20 cellular contexts compared by ENCODE assay signal in the genomic region with DNA sequence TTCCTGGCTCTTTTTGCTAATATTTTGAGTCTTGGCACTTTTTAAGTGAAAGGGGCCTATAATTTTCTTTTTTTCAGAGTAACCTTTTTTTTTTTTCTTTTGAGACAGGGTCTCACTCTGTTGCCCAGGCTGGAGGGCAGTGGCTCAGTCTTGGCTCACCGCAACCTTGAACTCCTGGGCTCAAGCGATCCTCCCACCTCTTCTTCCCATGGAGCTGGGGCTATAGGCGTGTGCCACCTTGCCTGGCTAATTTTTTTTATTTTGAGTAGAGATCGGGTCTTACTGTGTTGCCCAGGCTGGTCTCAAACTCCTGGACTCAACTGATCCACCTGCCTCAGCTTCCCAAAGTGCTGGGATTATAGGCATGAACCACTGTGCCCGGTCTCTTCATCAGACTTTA.
A peak's percentile ranks its signal among the peaks of the same experiment; 100 is the strongest.
DNase-seq lines count a peak whose midpoint lies in the region; ATAC-seq and TF ChIP-seq lines count a peak whose summit lies in the region.
"Had no signal": no experiment of that assay in that cellular context is flagged by ENCODE, and none has a peak within 500 bp of the region (broad histone marks: within the 10 kb centered on the region; RNA-seq: fewer than 3 reads in every experiment).

No MANE protein-coding gene starts in this region.

- no peak for DNase-seq in activated CD4-positive, alpha-beta T cell treated with anti-CD3 and anti-CD28 coated beads, Interleukin-2, amount 10 ng/mL, durations not matched to agents 24 days and 14 days
- no peak for DNase-seq in activated CD4-positive, alpha-beta T cell treated with anti-CD3 and anti-CD28 coated beads, Interleukin-2, amount 50 U/mL, for 1 hour
- no peak for DNase-seq in stimulated activated naive CD8-positive, alpha-beta T cell treated with anti-CD3 and anti-CD28 coated beads, Interleukin-15, Interleukin-2, amounts not matched to agents 100 U/mL and 50 U/mL, for 24 hours
- DNase-seq in activated naive CD8-positive, alpha-beta T cell treated with anti-CD3 and anti-CD28 coated beads, Interleukin-2, amount 50 U/mL, for 24 hours = no peak
- DNase-seq in PC-3 = no peak
- no peak for DNase-seq in head of caudate nucleus
- DNase-seq: Caco-2; CD4-positive, CD25-positive, alpha-beta regulatory T cell; CD8-positive, alpha-beta T cell; DMS153; DND-41; GM23248; H7; HCEC 1CT had no signal

- H4K20me1 ChIP-seq in PC-3 (ENCODE audit: low read length) = no peaks in the 10 kb centered on the region
- H4K20me1 ChIP-seq: BLaER1 had no signal

- no peak for TF ChIP-seq CTCF in PC-3 (conservative IDR thresholded peaks at IDR 0.05; ENCODE audit: low read depth, low read length)

- no peaks in the 10 kb centered on the region for H3K79me2 ChIP-seq in PC-3 (ENCODE audit: low read length)

- intact Hi-C loops in activated CD4-positive, alpha-beta T cell treated with anti-CD3 and anti-CD28 coated beads, Interleukin-2, amount 10 ng/mL, durations not matched to agents 24 days and 14 days (cut with micrococcal nuclease) = loop anchor here (5.0 to 10.0 kb wide), 2 partner anchors 218 to 340 kb away; no protein-coding TSS in a partner anchor
- intact Hi-C loops in PC-3 (cut with micrococcal nuclease) (no loop called here), head of caudate nucleus (cut with DNase I) (loop anchor here (10.0 kb wide), 1 partner anchor 100 kb away; the partner anchor contains the start of gene DHRS3)

- no peaks in the 10 kb centered on the region for H3K27me3 ChIP-seq in PC-3 (ENCODE audit: low read length)
- H3K27me3 ChIP-seq: BLaER1 had no signal

- H3K36me3 ChIP-seq in PC-3 (ENCODE audit: low read depth, low read length) = 0 out of 2 replicates have a peak, but pooled peaks cover 3% of the 10 kb centered on the region
- H3K36me3 ChIP-seq: BLaER1 had no signal

- H3K9ac ChIP-seq in PC-3 (ENCODE audit: low read length) = no peak overlapping the region
- H3K9ac ChIP-seq: BLaER1, GM23248 had no signal

- no peak overlapping the region for H3K4me2 ChIP-seq in PC-3 (ENCODE audit: low read length)
- H3K4me2 ChIP-seq: BLaER1 had no signal

- H3K27ac ChIP-seq in PC-3 (ENCODE audit: low read length) = no peak overlapping the region
- H3K27ac ChIP-seq: 22Rv1, BLaER1, C4-2B, GM23248 had no signal

- POLR2A ChIA-PET in PC-3 (lab: Charles Lee; ENCODE audit: unreplicated experiment) = interaction anchor here (0.6 kb wide), 1 partner anchor 89 kb away, joined by 3 read pairs; no protein-coding TSS in a partner anchor

- H2AFZ ChIP-seq in PC-3 (ENCODE audit: low read length) = no peak overlapping the region
- H2AFZ ChIP-seq: GM23248 had no signal

- peaks cover 26% of the 10 kb centered on the region for H3K36me3 Mint-ChIP-seq in activated CD4-positive, alpha-beta T cell treated with anti-CD3 and anti-CD28 coated beads, Interleukin-2, amount 10 ng/mL, durations not matched to agents 24 days and 14 days (ENCODE audit: low read depth)
- peaks cover 33% of the 10 kb centered on the region for H3K36me3 Mint-ChIP-seq in stimulated activated naive CD8-positive, alpha-beta T cell treated with anti-CD3 and anti-CD28 coated beads, Interleukin-15, Interleukin-2, amounts not matched to agents 100 ng/mL and 50 ng/mL, for 24 hours (ENCODE audit: low read depth)
- H3K36me3 Mint-ChIP-seq in activated naive CD8-positive, alpha-beta T cell treated with anti-CD3 and anti-CD28 coated beads, Interleukin-2, amount 50 U/mL, for 24 hours (ENCODE audit: low read depth) = peaks cover 28% of the 10 kb centered on the region

- H3K9me3 Mint-ChIP-seq in activated CD4-positive, alpha-beta T cell treated with anti-CD3 and anti-CD28 coated beads, Interleukin-2, amount 10 ng/mL, durations not matched to agents 24 days and 14 days = no peaks in the 10 kb centered on the region
- H3K9me3 Mint-ChIP-seq in stimulated activated naive CD8-positive, alpha-beta T cell treated with anti-CD3 and anti-CD28 coated beads, Interleukin-15, Interleukin-2, amounts not matched to agents 100 ng/mL and 50 ng/mL, for 24 hours = no peaks in the 10 kb centered on the region
- peaks cover 5% of the 10 kb centered on the region for H3K9me3 Mint-ChIP-seq in activated naive CD8-positive, alpha-beta T cell treated with anti-CD3 and anti-CD28 coated beads, Interleukin-2, amount 50 U/mL, for 24 hours

- H3K27me3 Mint-ChIP-seq in activated CD4-positive, alpha-beta T cell treated with anti-CD3 and anti-CD28 coated beads, Interleukin-2, amount 10 ng/mL, durations not matched to agents 24 days and 14 days = no peaks in the 10 kb centered on the region
- no peaks in the 10 kb centered on the region for H3K27me3 Mint-ChIP-seq in stimulated activated naive CD8-positive, alpha-beta T cell treated with anti-CD3 and anti-CD28 coated beads, Interleukin-15, Interleukin-2, amounts not matched to agents 100 ng/mL and 50 ng/mL, for 24 hours
- peaks cover 2% of the 10 kb centered on the region for H3K27me3 Mint-ChIP-seq in activated naive CD8-positive, alpha-beta T cell treated with anti-CD3 and anti-CD28 coated beads, Interleukin-2, amount 50 U/mL, for 24 hours
- H3K27me3 Mint-ChIP-seq: B cell; CD4-positive, CD25-positive, alpha-beta regulatory T cell had no signal

- H3K4me1 Mint-ChIP-seq in activated CD4-positive, alpha-beta T cell treated with anti-CD3 and anti-CD28 coated beads, Interleukin-2, amount 10 ng/mL, durations not matched to agents 24 days and 14 days = peaks cover 51% of the 10 kb centered on the region
- peaks cover 87% of the 10 kb centered on the region for H3K4me1 Mint-ChIP-seq in stimulated activated naive CD8-positive, alpha-beta T cell treated with anti-CD3 and anti-CD28 coated beads, Interleukin-15, Interleukin-2, amounts not matched to agents 100 ng/mL and 50 ng/mL, for 24 hours (ENCODE audit: low read depth)
- H3K4me1 Mint-ChIP-seq in activated naive CD8-positive, alpha-beta T cell treated with anti-CD3 and anti-CD28 coated beads, Interleukin-2, amount 50 U/mL, for 24 hours = peaks cover 91% of the 10 kb centered on the region

- peaks cover 9% of the 10 kb centered on the region for H3K4me1 ChIP-seq in PC-3 (ENCODE audit: insufficient read depth, low read length)
- H3K4me1 ChIP-seq: Caco-2 had no signal

- H3K4me3 ChIP-seq in PC-3 (ENCODE audit: low read length) = no peak overlapping the region
- H3K4me3 ChIP-seq: BLaER1, GM23248 had no signal

- H3K27ac Mint-ChIP-seq in activated CD4-positive, alpha-beta T cell treated with anti-CD3 and anti-CD28 coated beads, Interleukin-2, amount 10 ng/mL, durations not matched to agents 24 days and 14 days = peak overlapping the region; percentile 14
- H3K27ac Mint-ChIP-seq in stimulated activated naive CD8-positive, alpha-beta T cell treated with anti-CD3 and anti-CD28 coated beads, Interleukin-15, Interleukin-2, amounts not matched to agents 100 ng/mL and 50 ng/mL, for 24 hours = peak overlapping the region; percentile 68
- H3K27ac Mint-ChIP-seq in activated naive CD8-positive, alpha-beta T cell treated with anti-CD3 and anti-CD28 coated beads, Interleukin-2, amount 50 U/mL, for 24 hours = peak overlapping the region; percentile 38
- H3K27ac Mint-ChIP-seq: B cell; CD8-positive, alpha-beta T cell had no signal

- BruUV-seq in PC-3 (replicated peaks; lab: Mats Ljungman, UMichigan) = no TSS peak

- no peaks in the 10 kb centered on the region for H3K9me2 ChIP-seq in PC-3 (replicated peaks; ENCODE audit: low read length)

- CTCF ChIA-PET in PC-3 (lab: Charles Lee) = no interaction called here

- no peak overlapping the region for H3K4me3 Mint-ChIP-seq in activated CD4-positive, alpha-beta T cell treated with anti-CD3 and anti-CD28 coated beads, Interleukin-2, amount 10 ng/mL, durations not matched to agents 24 days and 14 days
- no peak overlapping the region for H3K4me3 Mint-ChIP-seq in stimulated activated naive CD8-positive, alpha-beta T cell treated with anti-CD3 and anti-CD28 coated beads, Interleukin-15, Interleukin-2, amounts not matched to agents 100 ng/mL and 50 ng/mL, for 24 hours
- H3K4me3 Mint-ChIP-seq in activated naive CD8-positive, alpha-beta T cell treated with anti-CD3 and anti-CD28 coated beads, Interleukin-2, amount 50 U/mL, for 24 hours = no peak overlapping the region
- H3K4me3 Mint-ChIP-seq: B cell; CD8-positive, alpha-beta T cell had no signal

- no peaks in the 10 kb centered on the region for H3F3A ChIP-seq in PC-3 (ENCODE audit: low read length, unreplicated experiment)

- no peaks in the 10 kb centered on the region for H3K9me3 ChIP-seq in PC-3 (ENCODE audit: low read length)
- H3K9me3 ChIP-seq: BLaER1, Caco-2 had no signal

- ATAC-seq in stimulated activated naive CD8-positive, alpha-beta T cell treated with anti-CD3 and anti-CD28 coated beads, Interleukin-15, Interleukin-2, amounts not matched to agents 100 U/mL and 50 U/mL, for 24 hours = no peak
- ATAC-seq in activated naive CD8-positive, alpha-beta T cell treated with anti-CD3 and anti-CD28 coated beads, Interleukin-2, amount 50 U/mL, for 24 hours = no peak
- no peak for ATAC-seq in GM18858 (IDR thresholded peaks at IDR 0.05; ENCODE audit: unreplicated experiment)
- no peak for ATAC-seq in PC-3
- ATAC-seq: CD8-positive, alpha-beta T cell had no signal

Comparison
In these comparisons a context has a peak if more than half of its experiments do, and no peak if none do; other contexts are left out.
1. H3K27ac Mint-ChIP-seq: peak in every context shown above with its lines; median percentile 68 in stimulated activated naive CD8-positive, alpha-beta T cell treated with anti-CD3 and anti-CD28 coated beads, Interleukin-15, Interleukin-2, amounts not matched to agents 100 ng/mL and 50 ng/mL, for 24 hours; 38 in activated naive CD8-positive, alpha-beta T cell treated with anti-CD3 and anti-CD28 coated beads, Interleukin-2, amount 50 U/mL, for 24 hours; 14 in activated CD4-positive, alpha-beta T cell treated with anti-CD3 and anti-CD28 coated beads, Interleukin-2, amount 10 ng/mL, durations not matched to agents 24 days and 14 days.